15 cellular contexts compared by ENCODE assay signal in genomic region chr12:92558241-92558773, GRCh38.
DNase-seq lines count a peak whose midpoint lies in the region; ATAC-seq, FAIRE-seq and TF ChIP-seq lines count a peak whose summit lies in the region.
"Had no signal": no experiment of that assay in that cellular context is flagged by ENCODE, and none has a peak within 500 bp of the region (broad histone marks: within the 10 kb centered on the region; RNA-seq: fewer than 3 reads in every experiment).

No MANE protein-coding gene starts in this region.

- H3K9ac ChIP-seq in liver (ENCODE audit: low read depth in 1 of 2, low read length in 2 of 2) (no peak overlapping the region), HepG2 (ENCODE audit: insufficient read depth, low read depth, low read length) (no peak overlapping the region), neuronal stem cell (ENCODE audit: low read depth, low read length, poor library complexity) (no peak overlapping the region)

- no peak overlapping the region for H2AK5ac ChIP-seq in neuronal stem cell (ENCODE audit: low read depth, low read length)

- DNase-seq in HepG2 (ENCODE audit: low spot score) (no peak), brain microvascular endothelial cell (no peak), neuronal stem cell (ENCODE audit: low spot score) (no peak), upper lobe of left lung (no peak)
- DNase-seq: activated naive CD8-positive, alpha-beta T cell treated with anti-CD3 and anti-CD28 coated beads, Interleukin-2, amount 10 ng/mL, durations not matched to agents 7 days and 5 days; BE2C; central memory CD4-positive, alpha-beta T cell; NCI-H1930; SJCRH30; stimulated activated CD4-positive, alpha-beta T cell treated with anti-CD3 and anti-CD28 coated beads, Interleukin-15, amount 100 ng/mL, for 24 hours had no signal

- in situ Hi-C loops in HepG2 (cut with HindIII; ENCODE audit: extremely low pct_ligation_motif_present, low pct_unique_long_range_greater_than_20kb), result no loop called here
- in situ Hi-C loops in brain microvascular endothelial cell (cut with HindIII; ENCODE audit: low pct_ligation_motif_present, low sequenced_read_pairs), result no loop called here

- BruUV-seq in HepG2 (replicated peaks; lab: Mats Ljungman, UMichigan), result no TSS peak

- no peak overlapping the region for H2BK120ac ChIP-seq in neuronal stem cell (ENCODE audit: low read depth, low read length)

- CTCF ChIA-PET in HepG2 (lab: Yijun Ruan, JAX; ENCODE audit: low intra/inter-chr PET ratio, low total read pairs), result no interaction called here

- H3K79me2 ChIP-seq in HepG2 (ENCODE audit: insufficient read depth, low read length), result no peaks in the 10 kb centered on the region

- no peak overlapping the region for H2BK15ac ChIP-seq in neuronal stem cell (ENCODE audit: low read length)

- TF ChIP-seq RAD21 in liver (IDR thresholded peaks at IDR 0.05), result no peak
- TF ChIP-seq RAD21 in HepG2 (CRISPR knock-in tag; IDR thresholded peaks at IDR 0.05), result no peak

- H3K27ac ChIP-seq in liver (ENCODE audit: low read depth in 1 of 2, low read length in 2 of 2) (peak overlapping the region; percentile 1 to 25), HepG2 (ENCODE audit: extremely low read length, insufficient read depth, low read length) (no peak overlapping the region), brain microvascular endothelial cell (peak overlapping the region; percentile 59), neuronal stem cell (replicated peaks; ENCODE audit: low read length) (no peak overlapping the region), upper lobe of left lung (no peak overlapping the region)
- H3K27ac ChIP-seq: SJCRH30 had no signal

- WGBS in liver, result 34% methylated on average over 1 of the region's 1 CpG
- WGBS in HepG2 (ENCODE audit: low lambda C conversion rate), result 10% methylated on average over 1 of the region's 1 CpG
- no CpG with 5 or more reads among the region's 1 CpG for WGBS in neuronal stem cell (ENCODE audit: extremely low coverage in 2 of 2, insufficient read length in 2 of 2, insufficient replicate concordance in 1 of 2), 2 donors
- WGBS in upper lobe of left lung, 2 donors, result 76 to 80% methylated on average over 1 of the region's 1 CpG

- no peaks in the 10 kb centered on the region for H3K79me1 ChIP-seq in neuronal stem cell (ENCODE audit: low read depth, low read length)

- H3K36me3 ChIP-seq in liver (ENCODE audit: control insufficient read depth in 4 of 4, insufficient read depth in 3 of 4, low read depth in 1 of 4, low read length in 3 of 4) (no peaks in the 10 kb centered on the region), HepG2 (replicated peaks in 1 of 2; ENCODE audit: control insufficient read depth in 1 of 2, insufficient read depth in 2 of 2, low read length in 2 of 2) (no peaks in the 10 kb centered on the region), brain microvascular endothelial cell (replicated peaks) (no peaks in the 10 kb centered on the region), neuronal stem cell (replicated peaks in 1 of 2; ENCODE audit: control insufficient read depth in 2 of 2, insufficient read depth in 2 of 2, low read length in 2 of 2) (no peaks in the 10 kb centered on the region), upper lobe of left lung (no peaks in the 10 kb centered on the region)
- H3K36me3 ChIP-seq: BE2C, SJCRH30 had no signal

- intact Hi-C loops in HepG2 (cut with micrococcal nuclease; ENCODE audit: unreplicated experiment), result no loop called here

- H3K4me1 ChIP-seq in liver (ENCODE audit: control insufficient read depth in 4 of 4, insufficient read depth in 4 of 4, low read length in 3 of 4) (peaks cover 3 to 34% (median 22%) of the 10 kb centered on the region in 4 donors), HepG2 (ENCODE audit: insufficient read depth, low read length) (peaks cover 9% of the 10 kb centered on the region), neuronal stem cell (ENCODE audit: control insufficient read depth in 2 of 2, insufficient read depth in 1 of 2, low read depth in 1 of 2, low read length in 2 of 2) (peaks cover 3 to 6% of the 10 kb centered on the region in 2 donors), upper lobe of left lung (peaks cover 12 to 23% (median 17%) of the 10 kb centered on the region in 4 donors)

- no peak overlapping the region for H4K8ac ChIP-seq in neuronal stem cell (ENCODE audit: low read depth, low read length)

- H4K91ac ChIP-seq in neuronal stem cell (ENCODE audit: low read depth, low read length, poor library complexity), result no peak overlapping the region

- no peak overlapping the region for H2BK5ac ChIP-seq in neuronal stem cell (ENCODE audit: low read length)

- no peaks in the 10 kb centered on the region for H4K20me1 ChIP-seq in HepG2 (ENCODE audit: insufficient read depth, low read length)

- TF ChIP-seq EP300 in HepG2 (IDR thresholded peaks at IDR 0.05; ENCODE audit: low read depth in 2 of 2, low read length in 2 of 2) (no peak), HepG2 (CRISPR knock-in tag; IDR thresholded peaks at IDR 0.05; ENCODE audit: borderline replicate concordance) (no peak), upper lobe of left lung (IDR thresholded peaks at IDR 0.05) (no peak)

- H3K4ac ChIP-seq in neuronal stem cell (ENCODE audit: low read length), result no peak overlapping the region

- ATAC-seq in HepG2 (no peak), HG03439 (IDR thresholded peaks at IDR 0.05; ENCODE audit: unreplicated experiment) (peak; percentile 7), HG03457 (IDR thresholded peaks at IDR 0.05; ENCODE audit: unreplicated experiment) (no peak), upper lobe of left lung (ENCODE audit: low FRiP score in 2 of 2) (no peak)
- ATAC-seq in activated CD4-positive, CD25-positive, alpha-beta regulatory T cell treated with anti-CD3 and anti-CD28 coated beads, Interleukin-2, amount 50 U/mL, for 24 hours, result no peak

- POLR2A ChIA-PET in HepG2 (lab: Yijun Ruan, JAX), result no interaction called here

- H3K4me2 ChIP-seq in HepG2 (ENCODE audit: low read depth, low read length) (no peak overlapping the region), neuronal stem cell (ENCODE audit: insufficient read depth, low read length, poor library complexity, severe bottlenecking) (no peak overlapping the region)

- H3K9me3 ChIP-seq in liver (ENCODE audit: control insufficient read depth in 4 of 4, low read length in 3 of 4) (no peaks in the 10 kb centered on the region), HepG2 (ENCODE audit: low read length) (no peaks in the 10 kb centered on the region), neuronal stem cell (replicated peaks in 1 of 2; ENCODE audit: control insufficient read depth in 2 of 2, insufficient read depth in 1 of 2, low read depth in 1 of 2, low read length in 2 of 2) (no peaks in the 10 kb centered on the region), upper lobe of left lung (no peaks in the 10 kb centered on the region)
- H3K9me3 ChIP-seq: BE2C, SJCRH30 had no signal

- no peaks in the 10 kb centered on the region for H3K27me3 ChIP-seq in liver (ENCODE audit: control insufficient read depth in 4 of 4, insufficient read depth in 4 of 4, low read length in 3 of 4)
- no peaks in the 10 kb centered on the region; a peak in 1 of 5 replicates for H3K27me3 ChIP-seq in HepG2 (ENCODE audit: control insufficient read depth in 1 of 2, insufficient read depth in 2 of 2, low read length in 2 of 2)
- no peaks in the 10 kb centered on the region for H3K27me3 ChIP-seq in brain microvascular endothelial cell (replicated peaks)
- no peaks in the 10 kb centered on the region for H3K27me3 ChIP-seq in neuronal stem cell (ENCODE audit: control insufficient read depth in 3 of 3, insufficient read depth in 3 of 3, low read depth in 1 of 3, low read length in 3 of 3)
- H3K27me3 ChIP-seq in upper lobe of left lung, result no peaks in the 10 kb centered on the region
- H3K27me3 ChIP-seq: BE2C, SJCRH30 had no signal

- H3K4me3 ChIP-seq in liver (ENCODE audit: low read depth in 1 of 3, low read length in 3 of 3) (no peak overlapping the region), HepG2 (replicated peaks in 1 of 3; ENCODE audit: insufficient read depth in 1 of 3, low read depth in 2 of 3, low read length in 3 of 3) (no peak overlapping the region), brain microvascular endothelial cell (ENCODE audit: low read depth, low read length) (no peak overlapping the region), neuronal stem cell (ENCODE audit: low read length in 2 of 2) (no peak overlapping the region), upper lobe of left lung (no peak overlapping the region)
- H3K4me3 ChIP-seq: SJCRH30 had no signal

- H3K23ac ChIP-seq in neuronal stem cell (ENCODE audit: low read depth, low read length, poor library complexity), result no peak overlapping the region

- TF ChIP-seq POLR2A in HepG2 (IDR thresholded peaks at IDR 0.05; ENCODE audit: insufficient read depth in 1 of 2, low read depth in 2 of 2, low read length in 2 of 2) (no peak), upper lobe of left lung (IDR thresholded peaks at IDR 0.05) (no peak)

- H3K14ac ChIP-seq in neuronal stem cell (ENCODE audit: low read length), result no peak overlapping the region

- no peak overlapping the region for H2BK12ac ChIP-seq in neuronal stem cell (ENCODE audit: low read length)

- TF ChIP-seq CTCF in liver (IDR thresholded peaks at IDR 0.05; ENCODE audit: low read depth, low read length, missing input control) (no peak), HepG2 (CRISPR knock-in tag; IDR thresholded peaks at IDR 0.05) (no peak), brain microvascular endothelial cell (IDR thresholded peaks at IDR 0.05; ENCODE audit: low read depth, low read length, missing control alignments) (no peak), upper lobe of left lung (IDR thresholded peaks at IDR 0.05) (no peak)

- H3K18ac ChIP-seq in neuronal stem cell (ENCODE audit: low read length), result no peak overlapping the region

- no peak overlapping the region for H2AFZ ChIP-seq in HepG2 (ENCODE audit: low read length)
- no peak overlapping the region for H2AFZ ChIP-seq in neuronal stem cell (ENCODE audit: low read length)

- no peak for FAIRE-seq in HepG2 (lab: Jason Lieb, UNC)
- FAIRE-seq: H1 had no signal

TF ChIP-seq in liver, 16 proteins besides CTCF, POLR2A, EP300 and RAD21 (continues in another document):
- TF ChIP-seq YY1 (IDR thresholded peaks at IDR 0.05), result peak; percentile 52
- TF ChIP-seq TAF1 (conservative IDR thresholded peaks at IDR 0.05), result no peak
- no peak for TF ChIP-seq HNF4G (IDR thresholded peaks at IDR 0.05)
- no peak for TF ChIP-seq SP1 (IDR thresholded peaks at IDR 0.05)
- no peak for TF ChIP-seq NR2F2 (IDR thresholded peaks at IDR 0.05)
- no peak for TF ChIP-seq FOXA2 (IDR thresholded peaks at IDR 0.05)
- TF ChIP-seq JUND (IDR thresholded peaks at IDR 0.05), result peak in 1 of 2 donors; percentile 20
- peak in 1 of 2 donors; percentile 28 for TF ChIP-seq RXRA (IDR thresholded peaks at IDR 0.05)

TF ChIP-seq in HepG2, 621 proteins besides CTCF, POLR2A, EP300 and RAD21 (continues in another document):
- TF ChIP-seq RARA (CRISPR knock-in tag; IDR thresholded peaks at IDR 0.05) (no peak), TARDBP (CRISPR knock-in tag; IDR thresholded peaks at IDR 0.05) (no peak), ZBTB38 (CRISPR knock-in tag; IDR thresholded peaks at IDR 0.05) (no peak)

Comparison
In these comparisons a context has a peak if more than half of its experiments do, and no peak if none do; other contexts are left out.
1. H3K27ac ChIP-seq: peak in liver (2 of 2) and brain microvascular endothelial cell (single experiment); none in HepG2 (single experiment), neuronal stem cell (single experiment) and upper lobe of left lung (0 of 4).